In the genomic region with DNA sequence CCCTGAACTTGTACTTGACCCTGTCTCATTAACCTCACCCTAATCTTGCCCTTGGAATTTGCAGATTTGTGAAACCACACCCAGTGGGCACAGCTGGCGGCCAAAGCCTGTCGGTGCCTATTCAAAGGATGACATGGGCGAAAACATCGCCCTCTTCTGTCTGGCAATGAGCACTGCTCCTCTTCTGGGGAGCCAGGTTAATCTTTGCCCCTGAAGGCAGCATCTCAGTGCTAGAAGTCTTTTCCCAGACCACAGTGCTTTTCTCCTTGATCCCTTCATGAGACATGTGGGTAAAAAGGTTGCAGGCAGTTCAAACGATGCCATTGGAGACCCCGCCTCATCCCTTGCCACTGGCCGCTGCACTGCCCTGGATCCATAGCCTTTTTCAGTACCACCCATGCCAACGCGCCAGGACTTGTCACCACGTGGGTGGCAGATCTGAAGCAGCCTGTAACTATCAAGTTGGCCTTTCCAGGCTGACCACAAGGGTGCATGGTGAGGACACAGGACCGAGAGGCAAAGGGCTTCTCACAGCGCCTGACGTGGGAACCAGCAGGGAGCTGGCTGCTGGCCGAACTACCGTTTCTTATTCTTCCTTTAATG, we compare ENCODE assay signal across 8 cellular contexts. TPM values are rescaled to one million over a fixed set of nuclear protein-coding genes. Genes with fewer than 3 reads are reported as not detected.
DNase-seq lines count a peak whose midpoint lies in the region; ATAC-seq and TF ChIP-seq lines count a peak whose summit lies in the region.

No MANE protein-coding gene starts in this region.

- no peaks in the 10 kb centered on the region for H3K9me3 Mint-ChIP-seq in stimulated activated naive CD8-positive, alpha-beta T cell treated with anti-CD3 and anti-CD28 coated beads, Interleukin-15, Interleukin-2, amounts not matched to agents 100 ng/mL and 50 ng/mL, for 24 hours

- TF ChIP-seq CTCF in epithelial cell of esophagus (IDR thresholded peaks at IDR 0.05; ENCODE audit: insufficient read depth, low read depth, low read length, missing control alignments) = peak; percentile 95

- H3K27me3 Mint-ChIP-seq in stimulated activated naive CD8-positive, alpha-beta T cell treated with anti-CD3 and anti-CD28 coated beads, Interleukin-15, Interleukin-2, amounts not matched to agents 100 ng/mL and 50 ng/mL, for 24 hours = no peaks in the 10 kb centered on the region

- no peaks in the 10 kb centered on the region for H3K36me3 Mint-ChIP-seq in stimulated activated naive CD8-positive, alpha-beta T cell treated with anti-CD3 and anti-CD28 coated beads, Interleukin-15, Interleukin-2, amounts not matched to agents 100 ng/mL and 50 ng/mL, for 24 hours (ENCODE audit: low read depth)

- peak; percentile 36 for ATAC-seq in HG03108 (IDR thresholded peaks at IDR 0.05; ENCODE audit: unreplicated experiment)

- peaks cover 42% of the 10 kb centered on the region for H3K4me1 Mint-ChIP-seq in stimulated activated naive CD8-positive, alpha-beta T cell treated with anti-CD3 and anti-CD28 coated beads, Interleukin-15, Interleukin-2, amounts not matched to agents 100 ng/mL and 50 ng/mL, for 24 hours (ENCODE audit: low read depth)

- DNase-seq in NCI-H1417 (lab: John Stamatoyannopoulos, UW) (peak in 2 of 3 experiments; percentile 14 to 52), NCI-H1417 treated with DMSO at 0.1 percent for 48 hours (lab: John Stamatoyannopoulos, UW) (no peak), NOMO-1 treated with DMSO at 0.1 percent for 48 hours (lab: John Stamatoyannopoulos, UW; ENCODE audit: unreplicated experiment) (peak; percentile 73), epithelial cell of esophagus (ENCODE audit: low read depth) (peak; percentile 93), mucosa of gallbladder (ENCODE audit: low spot score) (peak; percentile 63)
- DNase-seq in activated CD8-positive, alpha-beta memory T cell treated with anti-CD3 and anti-CD28 coated beads, Interleukin-2, amount 50 U/mL, for 48 hours = peak; percentile 72

- no peak overlapping the region for H3K4me3 ChIP-seq in epithelial cell of esophagus (ENCODE audit: low read length)

- no peak overlapping the region for H3K27ac Mint-ChIP-seq in stimulated activated naive CD8-positive, alpha-beta T cell treated with anti-CD3 and anti-CD28 coated beads, Interleukin-15, Interleukin-2, amounts not matched to agents 100 ng/mL and 50 ng/mL, for 24 hours

- peak overlapping the region; percentile 32 for H3K4me3 Mint-ChIP-seq in stimulated activated naive CD8-positive, alpha-beta T cell treated with anti-CD3 and anti-CD28 coated beads, Interleukin-15, Interleukin-2, amounts not matched to agents 100 ng/mL and 50 ng/mL, for 24 hours

RNA-seq across cellular contexts. Expression of a gene that starts 6.5 kb away (rescaled TPM):
- total RNA-seq in mucosa of gallbladder = 2.3 TPM

RNA-seq across cellular contexts. Expression of a gene that starts 20.3 kb away (rescaled TPM):
- 23.4 TPM for total RNA-seq in mucosa of gallbladder
